In genomic region chr16:84138824-84139627, GRCh38 we compare ENCODE assay signal across 9 cellular contexts. TPM values are rescaled to one million over a fixed set of nuclear protein-coding genes. Genes with fewer than 3 reads are reported as not detected.
DNase-seq lines count a peak whose midpoint lies in the region; ATAC-seq and TF ChIP-seq lines count a peak whose summit lies in the region.
"Had no signal": no experiment of that assay in that cellular context is flagged by ENCODE, and none has a peak within 500 bp of the region (broad histone marks: within the 10 kb centered on the region; RNA-seq: fewer than 3 reads in every experiment).

No MANE protein-coding gene starts in this region.

- peaks cover 32% of the 10 kb centered on the region for H3K4me1 Mint-ChIP-seq in activated naive CD4-positive, alpha-beta T cell treated with anti-CD3 and anti-CD28 coated beads, Interleukin-2, amount 10 ng/mL, durations not matched to agents 7 days and 5 days
- H3K4me1 Mint-ChIP-seq in activated CD8-positive, alpha-beta T cell treated with anti-CD3 and anti-CD28 coated beads, Interleukin-2, amount 10 ng/mL, durations not matched to agents 7 days and 5 days (ENCODE audit: low read depth): peaks cover 35% of the 10 kb centered on the region

- H3K9me3 Mint-ChIP-seq in activated naive CD4-positive, alpha-beta T cell treated with anti-CD3 and anti-CD28 coated beads, Interleukin-2, amount 10 ng/mL, durations not matched to agents 7 days and 5 days: no peaks in the 10 kb centered on the region
- H3K9me3 Mint-ChIP-seq in activated CD8-positive, alpha-beta T cell treated with anti-CD3 and anti-CD28 coated beads, Interleukin-2, amount 10 ng/mL, durations not matched to agents 7 days and 5 days (ENCODE audit: insufficient read depth): no peaks in the 10 kb centered on the region

- H3K27ac Mint-ChIP-seq in activated naive CD4-positive, alpha-beta T cell treated with anti-CD3 and anti-CD28 coated beads, Interleukin-2, amount 10 ng/mL, durations not matched to agents 7 days and 5 days: no peak overlapping the region
- peak overlapping the region; percentile 66 for H3K27ac Mint-ChIP-seq in activated CD8-positive, alpha-beta T cell treated with anti-CD3 and anti-CD28 coated beads, Interleukin-2, amount 10 ng/mL, durations not matched to agents 7 days and 5 days

- peak; percentile 73 for ATAC-seq in activated CD8-positive, alpha-beta T cell treated with anti-CD3 and anti-CD28 coated beads, Interleukin-2, amount 10 ng/mL, durations not matched to agents 7 days and 5 days
- ATAC-seq in HG03378 (IDR thresholded peaks at IDR 0.05; ENCODE audit: unreplicated experiment) (no peak), omental fat pad (ENCODE audit: low FRiP score) (no peak)
- ATAC-seq: naive thymus-derived CD4-positive, alpha-beta T cell had no signal

- H3K27me3 Mint-ChIP-seq in activated naive CD4-positive, alpha-beta T cell treated with anti-CD3 and anti-CD28 coated beads, Interleukin-2, amount 10 ng/mL, durations not matched to agents 7 days and 5 days: no peaks in the 10 kb centered on the region
- no peaks in the 10 kb centered on the region for H3K27me3 Mint-ChIP-seq in activated CD8-positive, alpha-beta T cell treated with anti-CD3 and anti-CD28 coated beads, Interleukin-2, amount 10 ng/mL, durations not matched to agents 7 days and 5 days (ENCODE audit: low read depth)

- H3K9me3 ChIP-seq in mesodermal cell (ENCODE audit: control insufficient read depth, low read length): no peaks in the 10 kb centered on the region

- H3K36me3 Mint-ChIP-seq in activated naive CD4-positive, alpha-beta T cell treated with anti-CD3 and anti-CD28 coated beads, Interleukin-2, amount 10 ng/mL, durations not matched to agents 7 days and 5 days: no peaks in the 10 kb centered on the region
- H3K36me3 Mint-ChIP-seq in activated CD8-positive, alpha-beta T cell treated with anti-CD3 and anti-CD28 coated beads, Interleukin-2, amount 10 ng/mL, durations not matched to agents 7 days and 5 days (ENCODE audit: low read depth): no peaks in the 10 kb centered on the region

- H3K36me3 ChIP-seq in mesodermal cell (ENCODE audit: control insufficient read depth, insufficient read depth, low read length): peaks cover 9% of the 10 kb centered on the region

- peaks cover 25% of the 10 kb centered on the region for H3K4me1 ChIP-seq in mesodermal cell (ENCODE audit: control insufficient read depth, insufficient read depth, low read length, poor library complexity, severe bottlenecking)

- DNase-seq in activated naive CD4-positive, alpha-beta T cell treated with anti-CD3 and anti-CD28 coated beads, Interleukin-2, amount 10 ng/mL, durations not matched to agents 7 days and 5 days: peak; percentile 31
- DNase-seq in activated naive CD4-positive, alpha-beta T cell treated with Interleukin-2 at 50 U/mL for 16 hours: no peak
- DNase-seq in Jurkat, Clone E6-1 (ENCODE audit: low read depth, low spot score): peak; percentile 79
- peak; percentile 61 for DNase-seq in activated CD8-positive, alpha-beta T cell treated with anti-CD3 and anti-CD28 coated beads, Interleukin-2, amount 10 ng/mL, durations not matched to agents 7 days and 5 days
- DNase-seq in D341Med (ENCODE audit: low spot score) (no peak), omental fat pad (ENCODE audit: low spot score) (no peak)

- H3K4me3 Mint-ChIP-seq in activated naive CD4-positive, alpha-beta T cell treated with anti-CD3 and anti-CD28 coated beads, Interleukin-2, amount 10 ng/mL, durations not matched to agents 7 days and 5 days: no peak overlapping the region
- no peak overlapping the region for H3K4me3 Mint-ChIP-seq in activated CD8-positive, alpha-beta T cell treated with anti-CD3 and anti-CD28 coated beads, Interleukin-2, amount 10 ng/mL, durations not matched to agents 7 days and 5 days

- no peak for TF ChIP-seq CTCF in omental fat pad (IDR thresholded peaks at IDR 0.05)

- H3K4me3 ChIP-seq in Jurkat, Clone E6-1 (ENCODE audit: low read length): no peak overlapping the region
- no peak overlapping the region for H3K4me3 ChIP-seq in mesodermal cell (ENCODE audit: extremely low read depth, insufficient read depth, low read length, poor library complexity, severe bottlenecking)

- CTCF ChIA-PET in activated naive CD4-positive, alpha-beta T cell treated with anti-CD3 and anti-CD28 coated beads, Interleukin-2, amount 10 ng/mL, durations not matched to agents 7 days and 5 days (lab: Charles Lee): interaction anchor here (0.7 to 1.9 kb wide), 3 partner anchors 50 to 73 kb away, joined by 3 to 6 read pairs (median 4); no protein-coding TSS in a partner anchor
- CTCF ChIA-PET in activated CD8-positive, alpha-beta T cell treated with anti-CD3 and anti-CD28 coated beads, Interleukin-2, amount 10 ng/mL, durations not matched to agents 7 days and 5 days (lab: Charles Lee): interaction anchor here (0.9 to 2.7 kb wide), 6 partner anchors 22 to 74 kb away, joined by 3 to 18 read pairs (median 4); partner anchors contain the start of genes MBTPS1 and TAF1C

- H3K27ac ChIP-seq in mesodermal cell (ENCODE audit: low read depth, low read length, severe bottlenecking): peak overlapping the region; percentile 59

- 54 to 61% methylated on average over 13 to 14 of the region's 14 CpGs for WGBS in mesodermal cell (ENCODE audit: insufficient coverage in 2 of 2), 2 experiments

- POLR2A ChIA-PET in activated CD8-positive, alpha-beta T cell treated with anti-CD3 and anti-CD28 coated beads, Interleukin-2, amount 10 ng/mL, durations not matched to agents 7 days and 5 days (lab: Charles Lee): interaction anchor here (1.2 to 2.9 kb wide), 2 partner anchors 15 to 22 kb away, joined by 4 to 16 read pairs; partner anchors contain the start of gene MBTPS1

RNA-seq across cellular contexts. Expression of gene HSDL1, which starts 6.0 kb away (rescaled TPM):
- 57.0 TPM for polyA plus RNA-seq in Jurkat, Clone E6-1 (2012; ENCODE audit: insufficient read depth, insufficient read length)
- total RNA-seq in activated CD8-positive, alpha-beta T cell treated with anti-CD3 and anti-CD28 coated beads, Interleukin-2, amount 10 ng/mL, durations not matched to agents 7 days and 5 days: 10 to 100 TPM; 10.4 to 12.3 TPM
- 45.7 TPM for polyA plus RNA-seq in mesodermal cell (2013, experiment 1 of 2)
- polyA plus RNA-seq in mesodermal cell (2013, experiment 2 of 2): 42.6 TPM
- total RNA-seq in omental fat pad: 10 to 100 TPM in 3 of 4 donors, 1 to 10 TPM in 1; 8.8 to 21.4 (median 15.8) TPM

RNA-seq across cellular contexts. Expression of gene DNAAF1, which starts 6.1 kb away (rescaled TPM):
- not detected for polyA plus RNA-seq in Jurkat, Clone E6-1 (2012; ENCODE audit: insufficient read depth, insufficient read length)
- total RNA-seq in activated CD8-positive, alpha-beta T cell treated with anti-CD3 and anti-CD28 coated beads, Interleukin-2, amount 10 ng/mL, durations not matched to agents 7 days and 5 days: not detected
- polyA plus RNA-seq in mesodermal cell (2013, experiment 1 of 2): not detected
- polyA plus RNA-seq in mesodermal cell (2013, experiment 2 of 2): not detected
- total RNA-seq in omental fat pad: under 1 TPM in 3 of 4 donors, not detected in 1; 0.28 to 0.48 (median 0.32) TPM

RNA-seq across cellular contexts. Expression of gene MBTPS1, which starts 22.3 kb away (rescaled TPM):
- polyA plus RNA-seq in Jurkat, Clone E6-1 (2012; ENCODE audit: insufficient read depth, insufficient read length): 65.6 TPM
- total RNA-seq in activated CD8-positive, alpha-beta T cell treated with anti-CD3 and anti-CD28 coated beads, Interleukin-2, amount 10 ng/mL, durations not matched to agents 7 days and 5 days: 10 to 100 TPM; 49.3 to 52.7 TPM
- 66.8 TPM for polyA plus RNA-seq in mesodermal cell (2013, experiment 1 of 2)
- 63.2 TPM for polyA plus RNA-seq in mesodermal cell (2013, experiment 2 of 2)
- total RNA-seq in omental fat pad: 100 to 1,000 TPM in 1 of 4 donors, 10 to 100 TPM in 3; 75.3 to 100 (median 84.3) TPM

RNA-seq across cellular contexts. Expression of gene TAF1C, which starts 47.8 kb away (rescaled TPM):
- 67.2 TPM for polyA plus RNA-seq in Jurkat, Clone E6-1 (2012; ENCODE audit: insufficient read depth, insufficient read length)
- total RNA-seq in activated CD8-positive, alpha-beta T cell treated with anti-CD3 and anti-CD28 coated beads, Interleukin-2, amount 10 ng/mL, durations not matched to agents 7 days and 5 days: 10 to 100 TPM; 53.4 to 62.3 TPM
- polyA plus RNA-seq in mesodermal cell (2013, experiment 1 of 2): 36.5 TPM
- 35.7 TPM for polyA plus RNA-seq in mesodermal cell (2013, experiment 2 of 2)
- 10 to 100 TPM; 24.4 to 73.9 (median 33.3) TPM for total RNA-seq in omental fat pad

RNA-seq across cellular contexts. Expression of gene ADAD2, which starts 51.9 kb away (rescaled TPM):
- polyA plus RNA-seq in Jurkat, Clone E6-1 (2012; ENCODE audit: insufficient read depth, insufficient read length): not detected
- under 1 TPM in 1 of 2 experiments, not detected in 1; 0.18 TPM for total RNA-seq in activated CD8-positive, alpha-beta T cell treated with anti-CD3 and anti-CD28 coated beads, Interleukin-2, amount 10 ng/mL, durations not matched to agents 7 days and 5 days
- polyA plus RNA-seq in mesodermal cell (2013, experiment 1 of 2): 0.33 TPM
- not detected for polyA plus RNA-seq in mesodermal cell (2013, experiment 2 of 2)
- total RNA-seq in omental fat pad: 1 to 10 TPM in 2 of 4 donors, under 1 TPM in 1, not detected in 1; 0.19 to 4.3 (median 1.6) TPM
- polyA plus RNA-seq: naive thymus-derived CD4-positive, alpha-beta T cell had no signal

Comparison
In these comparisons a context has a peak if more than half of its experiments do, and no peak if none do; other contexts are left out.
1. DNase-seq: peak in activated naive CD4-positive, alpha-beta T cell treated with anti-CD3 and anti-CD28 coated beads, Interleukin-2, amount 10 ng/mL, durations not matched to agents 7 days and 5 days (single experiment), Jurkat, Clone E6-1 (single experiment) and activated CD8-positive, alpha-beta T cell treated with anti-CD3 and anti-CD28 coated beads, Interleukin-2, amount 10 ng/mL, durations not matched to agents 7 days and 5 days (single experiment); none in activated naive CD4-positive, alpha-beta T cell treated with Interleukin-2 at 50 U/mL for 16 hours (single experiment), D341Med (single experiment) and omental fat pad (single experiment).